ENCODE assay signal across 8 cellular contexts in the genomic region with DNA sequence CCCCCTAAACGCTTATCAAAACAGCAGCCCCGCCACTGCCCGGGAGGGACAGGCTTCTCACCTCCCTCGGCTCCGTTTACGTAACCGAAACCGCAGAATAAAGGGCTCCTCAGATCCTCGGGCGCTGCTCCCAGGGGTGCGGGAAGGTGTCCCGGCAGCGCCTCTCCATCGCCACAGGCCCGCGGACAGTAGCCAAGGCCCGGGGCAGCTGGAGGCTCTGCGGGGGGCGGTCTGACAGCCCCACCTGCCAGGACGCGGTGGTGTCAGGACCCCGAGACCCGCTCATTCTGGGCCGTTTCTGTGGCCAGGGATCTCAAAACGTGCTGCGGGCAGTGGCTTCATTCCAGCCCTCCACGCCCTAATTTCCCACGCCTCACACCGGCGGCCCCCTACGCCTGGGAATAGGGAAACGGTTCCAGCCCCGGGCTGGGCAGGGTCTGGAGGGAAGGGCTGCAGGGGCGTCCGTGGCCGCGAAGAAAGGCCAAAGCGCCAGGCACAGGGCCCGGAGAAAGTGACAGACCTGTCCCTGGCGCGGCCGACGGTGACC. TPM values are rescaled to one million over a fixed set of nuclear protein-coding genes. Genes with fewer than 3 reads are reported as not detected.
A peak's percentile ranks its signal among the peaks of the same experiment; 100 is the strongest.
DNase-seq lines count a peak whose midpoint lies in the region; ATAC-seq and TF ChIP-seq lines count a peak whose summit lies in the region.
"Not testable (repeated sequence)": the region's sequence is repeated elsewhere in the genome, so short reads cannot be mapped to it uniquely, and the experiment has no call there.

No MANE protein-coding gene starts in this region.

- POLR2A ChIA-PET in SK-N-SH (lab: Yijun Ruan, JAX): not testable (repeated sequence)

- not testable (repeated sequence) for H4K20me1 ChIP-seq in SK-N-SH (ENCODE audit: insufficient read depth)

- H3F3A ChIP-seq in SK-N-SH (replicated peaks; ENCODE audit: insufficient read depth): not testable (repeated sequence)

- H3K4me3 ChIP-seq in ACC112 (ENCODE audit: low read depth, low read length) (peak overlapping the region; percentile 69), SK-N-SH (ENCODE audit: low read depth in 2 of 2, low read length in 1 of 2) (peak overlapping the region in 1 of 2 experiments; percentile 55; a peak in 2 of 4 replicates), fibroblast of pulmonary artery (replicated peaks; ENCODE audit: low read depth, low read length) (peak overlapping the region; percentile 28), lung (peak overlapping the region; percentile 44), skin epidermis (peak overlapping the region; percentile 37 to 55 (median 45))
- not testable (repeated sequence) for H3K4me3 ChIP-seq in adipocyte (ENCODE audit: low read length)

- H2AFZ ChIP-seq in ACC112 (ENCODE audit: low read length, unreplicated experiment): peak overlapping the region; percentile 6
- H2AFZ ChIP-seq in SK-N-SH (ENCODE audit: low read depth): not testable (repeated sequence)

- 1% methylated on average over 17 of the region's 43 CpGs for WGBS in SK-N-SH (ENCODE audit: low lambda C conversion rate)
- 1% methylated on average over 42 to 43 of the region's 43 CpGs for WGBS in lung, 2 donors

- DNase-seq in SK-N-SH (peak; percentile 51), adipocyte (ENCODE audit: low read depth) (peak; percentile 19)
- DNase-seq in fibroblast of pulmonary artery (ENCODE audit: low read depth); lung (ENCODE audit: low spot score): not testable (repeated sequence)

- H3K27ac Mint-ChIP-seq in IgD-negative memory B cell: not testable (repeated sequence)

- peak; percentile 12 for ATAC-seq in GM19351 (IDR thresholded peaks at IDR 0.05; ENCODE audit: unreplicated experiment)
- not testable (repeated sequence) for ATAC-seq in lung (ENCODE audit: insufficient read depth, low FRiP score)

- not testable (repeated sequence) for H3K9me3 Mint-ChIP-seq in IgD-negative memory B cell

- H3K36me3 ChIP-seq in ACC112 (ENCODE audit: insufficient read depth, low read length); SK-N-SH (replicated peaks in 1 of 2; ENCODE audit: control insufficient read depth in 1 of 2, insufficient read depth in 2 of 2, low read length in 1 of 2); adipocyte (ENCODE audit: control insufficient read depth, insufficient read depth, low read length, severe bottlenecking); lung (ENCODE audit: control insufficient read depth in 2 of 2, insufficient read depth in 2 of 2, low read length in 2 of 2): not testable (repeated sequence)

- not testable (repeated sequence) for H3K9me3 ChIP-seq in SK-N-SH; adipocyte (ENCODE audit: control insufficient read depth, low read length); lung (ENCODE audit: control insufficient read depth in 2 of 2, insufficient read depth in 1 of 2, low read length in 1 of 2)

- H3K36me3 Mint-ChIP-seq in IgD-negative memory B cell: not testable (repeated sequence)

- not testable (repeated sequence) for H3K27me3 Mint-ChIP-seq in IgD-negative memory B cell

- not testable (repeated sequence) for H3K9ac ChIP-seq in SK-N-SH; adipocyte (ENCODE audit: low read length)

- not testable (repeated sequence) for TF ChIP-seq EP300 in SK-N-SH (IDR thresholded peaks at IDR 0.05; ENCODE audit: borderline replicate concordance in 1 of 2, low read depth in 1 of 2, low read length in 1 of 2)

- H3K4me1 ChIP-seq in ACC112 (ENCODE audit: control insufficient read depth, insufficient read depth, low read length, unreplicated experiment); SK-N-SH (ENCODE audit: control insufficient read depth in 1 of 2, insufficient read depth in 2 of 2, low read depth in 1 of 2, low read length in 1 of 2); adipocyte (ENCODE audit: control insufficient read depth, insufficient read depth, low read length); lung (ENCODE audit: control insufficient read depth in 2 of 2, insufficient read depth in 2 of 2, low read length in 2 of 2): not testable (repeated sequence)

- CTCF ChIA-PET in SK-N-SH (lab: Yijun Ruan, JAX): not testable (repeated sequence)

- H3K79me2 ChIP-seq in ACC112 (ENCODE audit: control insufficient read depth, insufficient read depth, low read length, unreplicated experiment); SK-N-SH (ENCODE audit: insufficient read depth): not testable (repeated sequence)

- not testable (repeated sequence) for TF ChIP-seq CTCF in SK-N-SH (IDR thresholded peaks at IDR 0.05); fibroblast of pulmonary artery (IDR thresholded peaks at IDR 0.05; ENCODE audit: low read length, missing control alignments); lung (IDR thresholded peaks at IDR 0.05; ENCODE audit: control extremely low read depth, extremely low read depth)

- not testable (repeated sequence) for TF ChIP-seq RAD21 in SK-N-SH (IDR thresholded peaks at IDR 0.05; ENCODE audit: low read length)

- not testable (repeated sequence) for H3K27ac ChIP-seq in ACC112 (ENCODE audit: low read depth, low read length); SK-N-SH (ENCODE audit: low read depth in 2 of 2, low read length in 1 of 2)
- peak overlapping the region; percentile 14 to 58 for H3K27ac ChIP-seq in lung (ENCODE audit: low read depth in 1 of 2, low read length in 1 of 2)
- H3K27ac ChIP-seq in skin epidermis: peak overlapping the region in 8 of 21 experiments; percentile 0 to 68 (median 40)

- not testable (repeated sequence) for H3K4me1 Mint-ChIP-seq in IgD-negative memory B cell

- not testable (repeated sequence) for H3K9me2 ChIP-seq in SK-N-SH

- peak overlapping the region in 3 of 4 donors; percentile 57 to 89 (median 78) for H3K4me3 Mint-ChIP-seq in IgD-negative memory B cell

- H3K4me2 ChIP-seq in SK-N-SH: peak overlapping the region; percentile 71

- peaks cover 19% of the 10 kb centered on the region; the same call in 1 of the 2 replicates for H3K27me3 ChIP-seq in ACC112 (ENCODE audit: insufficient read depth, low read length)
- H3K27me3 ChIP-seq in SK-N-SH (ENCODE audit: insufficient read depth); adipocyte (replicated peaks; ENCODE audit: control insufficient read depth, insufficient read depth, low read length); lung (ENCODE audit: control insufficient read depth, insufficient read depth): not testable (repeated sequence)

TF ChIP-seq in SK-N-SH, 30 proteins besides CTCF, POLR2A, EP300 and RAD21:
- TF ChIP-seq EZH2phosphoT487 (IDR thresholded peaks at IDR 0.05; ENCODE audit: borderline replicate concordance, low read depth): 0 out of 2 replicates have a peak, but pooled peaks have one; percentile 45

RNA-seq across cellular contexts. Expression of a gene that starts 0.6 kb away (rescaled TPM):
- polyA plus RNA-seq in IgD-negative memory B cell (not detected), SK-N-SH (2012; rRNA removed) (not detected in 2 replicates), lung (1 to 10 TPM; 3.1 to 5.2 TPM)
- polyA plus RNA-seq in SK-N-SH (2012; cell fraction: cytosol; rRNA removed): 0.01 TPM in 1 of 2 replicates, not detected in the other
- 0.05 and 0.17 TPM in 2 replicates for polyA plus RNA-seq in SK-N-SH (2012; cell fraction: nucleus; rRNA removed)
- total RNA-seq in lung: 10 to 100 TPM in 1 of 2 donors, 1 to 10 TPM in 1; 6.9 to 44.4 TPM
